ENCODE assay signal across 1 cellular context in genomic region chr3:152346058-152346457, GRCh38.
TF ChIP-seq lines count a peak whose summit lies in the region.

No MANE protein-coding gene starts in this region.

TF ChIP-seq in K562, 482 proteins besides CTCF, POLR2A, EP300 and RAD21 (continued from another document):
- TF ChIP-seq POLR2AphosphoS5 (IDR thresholded peaks at IDR 0.05; ENCODE audit: control insufficient read depth, insufficient read depth, low read depth, low read length): no peak
- TF ChIP-seq IFI16 (CRISPR knock-in tag; IDR thresholded peaks at IDR 0.05): no peak
